In genomic region chr6:155230986-155231385, GRCh38 we compare ENCODE assay signal across 10 cellular contexts. TPM values are rescaled to one million over a fixed set of nuclear protein-coding genes. Genes with fewer than 3 reads are reported as not detected.
"Had no signal": no experiment of that assay in that cellular context is flagged by ENCODE, and none has a peak within 500 bp of the region (broad histone marks: within the 10 kb centered on the region; RNA-seq: fewer than 3 reads in every experiment).

No MANE protein-coding gene starts in this region.

RNA-seq across cellular contexts. Expression of gene CLDN20, which starts 32.8 kb away (rescaled TPM):
- total RNA-seq: LHCN-M2; MCF 10A; NCI-H460; OCI-LY7; PC-9; RPMI7951; SJCRH30; SK-MEL-5; T-cell; T-helper 1 cell treated with Interleukin-12 subunit alpha and Interleukin-12 subunit beta and Interleukin-4 antibody, amounts not matched to agents 30 ng/mL and 1 ng/mL, for 36 hours had no signal
